Comparison of ENCODE assay signal across 15 cellular contexts in the genomic region with DNA sequence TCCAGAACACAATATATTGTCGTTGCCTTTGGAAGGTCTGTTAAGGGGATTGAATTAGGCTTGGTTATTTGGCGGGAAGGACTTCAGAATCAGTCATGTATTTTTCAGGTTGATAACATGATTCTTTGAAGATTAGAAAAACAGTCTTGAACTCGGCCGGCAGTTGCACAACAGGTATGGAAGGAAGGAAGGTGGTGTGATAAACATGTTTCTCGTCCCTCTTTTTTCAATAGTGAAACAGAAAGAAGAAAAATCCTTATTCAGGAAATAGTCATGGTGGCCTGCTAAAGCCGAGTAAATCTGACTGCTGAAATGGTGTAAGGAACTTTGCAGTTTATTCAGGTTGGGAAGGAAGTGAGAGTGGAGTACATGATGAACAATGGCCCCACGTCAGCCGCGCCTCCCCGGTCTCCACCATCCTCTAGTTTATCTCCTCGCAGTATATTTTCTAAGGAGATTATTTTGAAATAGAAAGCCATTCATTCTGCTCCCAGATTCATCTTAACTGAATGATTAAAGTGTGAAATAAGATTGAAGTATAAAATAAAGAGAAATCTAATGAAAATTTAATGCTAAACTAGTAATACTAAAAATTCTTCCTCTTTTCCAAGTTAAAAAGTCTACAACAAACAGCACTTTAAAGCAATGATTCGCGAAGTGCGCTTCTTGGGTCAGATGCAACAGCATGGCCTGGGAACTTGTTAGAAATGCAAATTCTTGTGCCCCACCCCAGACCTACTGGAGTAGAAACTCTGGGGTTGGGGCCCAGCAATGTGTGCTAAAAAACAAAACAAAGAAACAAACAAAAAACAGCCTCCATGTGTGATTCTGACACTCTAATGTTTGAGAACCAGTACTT. TPM values are rescaled to one million over a fixed set of nuclear protein-coding genes. Genes with fewer than 3 reads are reported as not detected.
DNase-seq lines count a peak whose midpoint lies in the region; ATAC-seq and TF ChIP-seq lines count a peak whose summit lies in the region.
"Had no signal": no experiment of that assay in that cellular context is flagged by ENCODE, and none has a peak within 500 bp of the region (broad histone marks: within the 10 kb centered on the region; RNA-seq: fewer than 3 reads in every experiment).

No MANE protein-coding gene starts in this region.

- POLR2A ChIA-PET in CD8-positive, alpha-beta T cell (lab: Charles Lee), result interaction anchor here (1.4 to 3.2 kb wide), 2 partner anchors 126 to 130 kb away, joined by 3 to 17 read pairs; no protein-coding TSS in a partner anchor
- POLR2A ChIA-PET in activated CD8-positive, alpha-beta T cell treated with anti-CD3 and anti-CD28 coated beads, Interleukin-2, amount 10 ng/mL, durations not matched to agents 7 days and 5 days (lab: Charles Lee), result interaction anchor here (0.6 to 9.4 kb wide), 3 partner anchors 93 to 1534 kb away, joined by 3 to 336 read pairs (median 254); no protein-coding TSS in a partner anchor

- peaks cover 100% of the 10 kb centered on the region for H3K4me1 ChIP-seq in CD8-positive, alpha-beta T cell (ENCODE audit: insufficient read depth, low read length)
- H3K4me1 ChIP-seq in foreskin keratinocyte, result no peaks in the 10 kb centered on the region

- ATAC-seq in CD8-positive, alpha-beta T cell, result no peak
- ATAC-seq in GM18867 (IDR thresholded peaks at IDR 0.05; ENCODE audit: unreplicated experiment), result peak; percentile 27
- peak; percentile 32 for ATAC-seq in activated CD8-positive, alpha-beta T cell treated with anti-CD3 and anti-CD28 coated beads, Interleukin-2, amount 10 ng/mL, durations not matched to agents 7 days and 5 days
- peak; percentile 37 for ATAC-seq in memory B cell (ENCODE audit: low read depth)
- no peak for ATAC-seq in GM19452 (IDR thresholded peaks at IDR 0.05; ENCODE audit: unreplicated experiment)
- no peak for ATAC-seq in foreskin keratinocyte

- H3K27me3 ChIP-seq in CD8-positive, alpha-beta T cell (ENCODE audit: insufficient read depth, low read length), result no peaks in the 10 kb centered on the region
- peaks cover 55% of the 10 kb centered on the region for H3K27me3 ChIP-seq in foreskin keratinocyte

- peak overlapping the region; percentile 27 for H3K27ac ChIP-seq in CD8-positive, alpha-beta T cell (ENCODE audit: low read depth, low read length)
- no peak overlapping the region for H3K27ac ChIP-seq in foreskin keratinocyte

- peaks cover 84% of the 10 kb centered on the region for H3K36me3 Mint-ChIP-seq in CD8-positive, alpha-beta T cell
- peaks cover 96% of the 10 kb centered on the region for H3K36me3 Mint-ChIP-seq in activated CD8-positive, alpha-beta T cell treated with anti-CD3 and anti-CD28 coated beads, Interleukin-2, amount 10 ng/mL, durations not matched to agents 7 days and 5 days (ENCODE audit: low read depth)
- H3K36me3 Mint-ChIP-seq in memory B cell, result peaks cover 16% of the 10 kb centered on the region

- H3K9me3 ChIP-seq in CD8-positive, alpha-beta T cell (ENCODE audit: low read length), result no peaks in the 10 kb centered on the region

- H3K36me3 ChIP-seq in CD8-positive, alpha-beta T cell (ENCODE audit: insufficient read depth, low read length), result peaks cover 18% of the 10 kb centered on the region

- no peak for DNase-seq in CD8-positive, alpha-beta T cell
- no peak for DNase-seq in activated CD8-positive, alpha-beta T cell treated with anti-CD3 and anti-CD28 coated beads, Interleukin-2, amount 10 ng/mL, durations not matched to agents 7 days and 5 days
- DNase-seq in memory B cell (ENCODE audit: low spot score in 2 of 2), result no peak
- DNase-seq in D341Med (ENCODE audit: low spot score), result no peak
- DNase-seq in foreskin keratinocyte, result no peak
- no peak for DNase-seq in mesenteric fat pad (ENCODE audit: low spot score)
- DNase-seq: activated CD4-positive, CD25-positive, alpha-beta regulatory T cell; C1 segment of cervical spinal cord; glutamatergic neuron; KG1; NCI-H187; NCI-H526; SW 1271 had no signal

- CTCF ChIA-PET in CD8-positive, alpha-beta T cell (lab: Charles Lee), result interaction anchor here (6.4 to 10.2 kb wide), 5 partner anchors 103 to 139 kb away, joined by 40 to 420 read pairs (median 88); no protein-coding TSS in a partner anchor
- CTCF ChIA-PET in activated CD8-positive, alpha-beta T cell treated with anti-CD3 and anti-CD28 coated beads, Interleukin-2, amount 10 ng/mL, durations not matched to agents 7 days and 5 days (lab: Charles Lee), result interaction anchor here (0.6 to 9.3 kb wide), 8 partner anchors 53 to 139 kb away, joined by 3 to 572 read pairs (median 4); no protein-coding TSS in a partner anchor

- H3K9me3 Mint-ChIP-seq in CD8-positive, alpha-beta T cell, result no peaks in the 10 kb centered on the region
- no peaks in the 10 kb centered on the region for H3K9me3 Mint-ChIP-seq in activated CD8-positive, alpha-beta T cell treated with anti-CD3 and anti-CD28 coated beads, Interleukin-2, amount 10 ng/mL, durations not matched to agents 7 days and 5 days (ENCODE audit: insufficient read depth)
- H3K9me3 Mint-ChIP-seq in memory B cell, result no peaks in the 10 kb centered on the region

- no peak for TF ChIP-seq CTCF in CD8-positive, alpha-beta T cell (IDR thresholded peaks at IDR 0.05)
- TF ChIP-seq CTCF in foreskin keratinocyte (conservative IDR thresholded peaks at IDR 0.05), result no peak

- peak overlapping the region; percentile 16 for H3K4me3 ChIP-seq in CD8-positive, alpha-beta T cell (ENCODE audit: low read depth, low read length)

- peak overlapping the region; percentile 76 for H3K4me3 Mint-ChIP-seq in CD8-positive, alpha-beta T cell
- H3K4me3 Mint-ChIP-seq in activated CD8-positive, alpha-beta T cell treated with anti-CD3 and anti-CD28 coated beads, Interleukin-2, amount 10 ng/mL, durations not matched to agents 7 days and 5 days, result peak overlapping the region; percentile 94
- H3K4me3 Mint-ChIP-seq in memory B cell, result peak overlapping the region; percentile 12

- H3K27me3 Mint-ChIP-seq in CD8-positive, alpha-beta T cell (ENCODE audit: low read depth), result no peaks in the 10 kb centered on the region
- H3K27me3 Mint-ChIP-seq in activated CD8-positive, alpha-beta T cell treated with anti-CD3 and anti-CD28 coated beads, Interleukin-2, amount 10 ng/mL, durations not matched to agents 7 days and 5 days (ENCODE audit: low read depth), result no peaks in the 10 kb centered on the region
- H3K27me3 Mint-ChIP-seq in memory B cell, result no peaks in the 10 kb centered on the region

- peaks cover 98% of the 10 kb centered on the region for H3K4me1 Mint-ChIP-seq in CD8-positive, alpha-beta T cell (ENCODE audit: low read depth)
- H3K4me1 Mint-ChIP-seq in activated CD8-positive, alpha-beta T cell treated with anti-CD3 and anti-CD28 coated beads, Interleukin-2, amount 10 ng/mL, durations not matched to agents 7 days and 5 days (ENCODE audit: low read depth), result peaks cover 90% of the 10 kb centered on the region
- H3K4me1 Mint-ChIP-seq in memory B cell, result peaks cover 43% of the 10 kb centered on the region

- peak overlapping the region; percentile 91 for H3K27ac Mint-ChIP-seq in CD8-positive, alpha-beta T cell
- H3K27ac Mint-ChIP-seq in activated CD8-positive, alpha-beta T cell treated with anti-CD3 and anti-CD28 coated beads, Interleukin-2, amount 10 ng/mL, durations not matched to agents 7 days and 5 days, result peak overlapping the region; percentile 93
- H3K27ac Mint-ChIP-seq in memory B cell, result peak overlapping the region; percentile 9

- intact Hi-C loops in CD8-positive, alpha-beta T cell (cut with DNase I, micrococcal nuclease), result loop anchor here (2.0 kb wide), 2 partner anchors 15 to 19 kb away; no protein-coding TSS in a partner anchor

RNA-seq across cellular contexts. Expression of gene RASGRP1, which starts 6.5 kb away (rescaled TPM):
- total RNA-seq in CD8-positive, alpha-beta T cell, result 10 to 100 TPM; 58.2 to 65.2 TPM
- total RNA-seq in activated CD8-positive, alpha-beta T cell treated with anti-CD3 and anti-CD28 coated beads, Interleukin-2, amount 10 ng/mL, durations not matched to agents 7 days and 5 days, result 100 to 1,000 TPM; 161 to 165 TPM
- not detected in 2 replicates for total RNA-seq in foreskin keratinocyte
- not detected in 2 replicates for polyA plus RNA-seq in foreskin keratinocyte
- total RNA-seq in mesenteric fat pad, result 1.1 TPM

Comparison
In these comparisons a context has a peak if more than half of its experiments do, and no peak if none do; other contexts are left out.
1. ATAC-seq: peak in GM18867 (single experiment), activated CD8-positive, alpha-beta T cell treated with anti-CD3 and anti-CD28 coated beads, Interleukin-2, amount 10 ng/mL, durations not matched to agents 7 days and 5 days (single experiment) and memory B cell (single experiment); none in CD8-positive, alpha-beta T cell (single experiment), GM19452 (single experiment) and foreskin keratinocyte (single experiment).
2. H3K27ac Mint-ChIP-seq: peak in every context shown above with its lines; median percentile 93 in activated CD8-positive, alpha-beta T cell treated with anti-CD3 and anti-CD28 coated beads, Interleukin-2, amount 10 ng/mL, durations not matched to agents 7 days and 5 days; 91 in CD8-positive, alpha-beta T cell; 9 in memory B cell.
3. H3K4me3 Mint-ChIP-seq: peak in every context shown above with its lines; median percentile 94 in activated CD8-positive, alpha-beta T cell treated with anti-CD3 and anti-CD28 coated beads, Interleukin-2, amount 10 ng/mL, durations not matched to agents 7 days and 5 days; 76 in CD8-positive, alpha-beta T cell; 12 in memory B cell.
4. RNA of gene RASGRP1, which starts 6.5 kb away (total RNA-seq): 161 to 165 TPM in activated CD8-positive, alpha-beta T cell treated with anti-CD3 and anti-CD28 coated beads, Interleukin-2, amount 10 ng/mL, durations not matched to agents 7 days and 5 days and 58.2 to 65.2 TPM in CD8-positive, alpha-beta T cell; 1.1 TPM in mesenteric fat pad (single experiment) and not detected in foreskin keratinocyte; every median in the first group is over 10 times any median in the second.